ENCODE assay signal across 1 cellular context in genomic region chr11:65834202-65834601, GRCh38.
TF ChIP-seq lines count a peak whose summit lies in the region.

No MANE protein-coding gene starts in this region.

TF ChIP-seq in GM23338, 12 proteins besides CTCF, POLR2A, EP300 and RAD21 (continued from another document):
- TF ChIP-seq, protein P1, sequence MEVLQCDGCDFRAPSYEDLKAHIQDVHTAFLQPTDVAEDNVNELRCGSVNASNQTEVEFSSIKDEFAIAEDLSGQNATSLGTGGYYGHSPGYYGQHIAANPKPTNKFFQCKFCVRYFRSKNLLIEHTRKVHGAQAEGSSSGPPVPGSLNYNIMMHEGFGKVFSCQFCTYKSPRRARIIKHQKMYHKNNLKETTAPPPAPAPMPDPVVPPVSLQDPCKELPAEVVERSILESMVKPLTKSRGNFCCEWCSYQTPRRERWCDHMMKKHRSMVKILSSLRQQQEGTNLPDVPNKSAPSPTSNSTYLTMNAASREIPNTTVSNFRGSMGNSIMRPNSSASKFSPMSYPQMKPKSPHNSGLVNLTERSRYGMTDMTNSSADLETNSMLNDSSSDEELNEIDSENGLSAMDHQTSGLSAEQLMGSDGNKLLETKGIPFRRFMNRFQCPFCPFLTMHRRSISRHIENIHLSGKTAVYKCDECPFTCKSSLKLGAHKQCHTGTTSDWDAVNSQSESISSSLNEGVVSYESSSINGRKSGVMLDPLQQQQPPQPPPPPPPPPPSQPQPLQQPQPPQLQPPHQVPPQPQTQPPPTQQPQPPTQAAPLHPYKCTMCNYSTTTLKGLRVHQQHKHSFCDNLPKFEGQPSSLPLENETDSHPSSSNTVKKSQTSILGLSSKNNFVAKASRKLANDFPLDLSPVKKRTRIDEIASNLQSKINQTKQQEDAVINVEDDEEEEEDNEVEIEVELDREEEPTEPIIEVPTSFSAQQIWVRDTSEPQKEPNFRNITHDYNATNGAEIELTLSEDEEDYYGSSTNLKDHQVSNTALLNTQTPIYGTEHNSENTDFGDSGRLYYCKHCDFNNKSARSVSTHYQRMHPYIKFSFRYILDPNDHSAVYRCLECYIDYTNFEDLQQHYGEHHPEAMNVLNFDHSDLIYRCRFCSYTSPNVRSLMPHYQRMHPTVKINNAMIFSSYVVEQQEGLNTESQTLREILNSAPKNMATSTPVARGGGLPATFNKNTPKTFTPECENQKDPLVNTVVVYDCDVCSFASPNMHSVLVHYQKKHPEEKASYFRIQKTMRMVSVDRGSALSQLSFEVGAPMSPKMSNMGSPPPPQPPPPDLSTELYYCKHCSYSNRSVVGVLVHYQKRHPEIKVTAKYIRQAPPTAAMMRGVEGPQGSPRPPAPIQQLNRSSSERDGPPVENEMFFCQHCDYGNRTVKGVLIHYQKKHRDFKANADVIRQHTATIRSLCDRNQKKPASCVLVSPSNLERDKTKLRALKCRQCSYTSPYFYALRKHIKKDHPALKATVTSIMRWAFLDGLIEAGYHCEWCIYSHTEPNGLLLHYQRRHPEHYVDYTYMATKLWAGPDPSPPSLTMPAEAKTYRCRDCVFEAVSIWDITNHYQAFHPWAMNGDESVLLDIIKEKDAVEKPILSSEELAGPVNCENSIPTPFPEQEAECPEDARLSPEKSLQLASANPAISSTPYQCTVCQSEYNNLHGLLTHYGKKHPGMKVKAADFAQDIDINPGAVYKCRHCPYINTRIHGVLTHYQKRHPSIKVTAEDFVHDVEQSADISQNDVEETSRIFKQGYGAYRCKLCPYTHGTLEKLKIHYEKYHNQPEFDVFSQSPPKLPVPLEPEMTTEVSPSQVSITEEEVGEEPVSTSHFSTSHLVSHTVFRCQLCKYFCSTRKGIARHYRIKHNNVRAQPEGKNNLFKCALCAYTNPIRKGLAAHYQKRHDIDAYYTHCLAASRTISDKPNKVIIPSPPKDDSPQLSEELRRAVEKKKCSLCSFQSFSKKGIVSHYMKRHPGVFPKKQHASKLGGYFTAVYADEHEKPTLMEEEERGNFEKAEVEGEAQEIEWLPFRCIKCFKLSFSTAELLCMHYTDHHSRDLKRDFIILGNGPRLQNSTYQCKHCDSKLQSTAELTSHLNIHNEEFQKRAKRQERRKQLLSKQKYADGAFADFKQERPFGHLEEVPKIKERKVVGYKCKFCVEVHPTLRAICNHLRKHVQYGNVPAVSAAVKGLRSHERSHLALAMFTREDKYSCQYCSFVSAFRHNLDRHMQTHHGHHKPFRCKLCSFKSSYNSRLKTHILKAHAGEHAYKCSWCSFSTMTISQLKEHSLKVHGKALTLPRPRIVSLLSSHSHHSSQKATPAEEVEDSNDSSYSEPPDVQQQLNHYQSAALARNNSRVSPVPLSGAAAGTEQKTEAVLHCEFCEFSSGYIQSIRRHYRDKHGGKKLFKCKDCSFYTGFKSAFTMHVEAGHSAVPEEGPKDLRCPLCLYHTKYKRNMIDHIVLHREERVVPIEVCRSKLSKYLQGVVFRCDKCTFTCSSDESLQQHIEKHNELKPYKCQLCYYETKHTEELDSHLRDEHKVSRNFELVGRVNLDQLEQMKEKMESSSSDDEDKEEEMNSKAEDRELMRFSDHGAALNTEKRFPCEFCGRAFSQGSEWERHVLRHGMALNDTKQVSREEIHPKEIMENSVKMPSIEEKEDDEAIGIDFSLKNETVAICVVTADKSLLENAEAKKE (CRISPR knock-in tag; IDR thresholded peaks at IDR 0.05), result no peak
